Comparison of ENCODE assay signal across 16 cellular contexts in genomic region chr2:96330407-96330806, GRCh38. TPM values are rescaled to one million over a fixed set of nuclear protein-coding genes. Genes with fewer than 3 reads are reported as not detected.
DNase-seq lines count a peak whose midpoint lies in the region; ATAC-seq and TF ChIP-seq lines count a peak whose summit lies in the region.
"Had no signal": no experiment of that assay in that cellular context is flagged by ENCODE, and none has a peak within 500 bp of the region (broad histone marks: within the 10 kb centered on the region; RNA-seq: fewer than 3 reads in every experiment).

No MANE protein-coding gene starts in this region.

- peaks cover 10% of the 10 kb centered on the region for H3K27me3 Mint-ChIP-seq in HFFc6 (ENCODE audit: insufficient read depth)
- no peaks in the 10 kb centered on the region for H3K27me3 Mint-ChIP-seq in activated T-cell treated with anti-CD3 and anti-CD28 coated beads, Interleukin-2, amount 50 U/mL, for 24 hours

- ATAC-seq in HG03342 (IDR thresholded peaks at IDR 0.05; ENCODE audit: unreplicated experiment): no peak
- ATAC-seq in HG02973 (IDR thresholded peaks at IDR 0.05; ENCODE audit: unreplicated experiment): no peak
- ATAC-seq: HCT116, natural killer cell, sciatic nerve had no signal

- no peak overlapping the region for H3K27ac Mint-ChIP-seq in HFFc6
- no peak overlapping the region for H3K27ac Mint-ChIP-seq in activated T-cell treated with anti-CD3 and anti-CD28 coated beads, Interleukin-2, amount 50 U/mL, for 24 hours

- H3K9me3 Mint-ChIP-seq in HFFc6: no peaks in the 10 kb centered on the region
- no peaks in the 10 kb centered on the region for H3K9me3 Mint-ChIP-seq in activated T-cell treated with anti-CD3 and anti-CD28 coated beads, Interleukin-2, amount 50 U/mL, for 24 hours
- H3K9me3 Mint-ChIP-seq: natural killer cell had no signal

- no peak overlapping the region for H3K4me3 Mint-ChIP-seq in HFFc6
- H3K4me3 Mint-ChIP-seq in activated T-cell treated with anti-CD3 and anti-CD28 coated beads, Interleukin-2, amount 50 U/mL, for 24 hours: no peak overlapping the region

- peaks cover 36% of the 10 kb centered on the region for H3K4me1 Mint-ChIP-seq in HFFc6 (ENCODE audit: low read depth)
- H3K4me1 Mint-ChIP-seq in activated T-cell treated with anti-CD3 and anti-CD28 coated beads, Interleukin-2, amount 50 U/mL, for 24 hours (ENCODE audit: low read depth): peaks cover 53% of the 10 kb centered on the region

- peaks cover 12% of the 10 kb centered on the region for H3K36me3 Mint-ChIP-seq in HFFc6 (ENCODE audit: low read depth)
- H3K36me3 Mint-ChIP-seq in activated T-cell treated with anti-CD3 and anti-CD28 coated beads, Interleukin-2, amount 50 U/mL, for 24 hours (ENCODE audit: low read depth): peaks cover 56% of the 10 kb centered on the region
- H3K36me3 Mint-ChIP-seq: natural killer cell had no signal

- TF ChIP-seq CTCF in AG10803 (conservative IDR thresholded peaks at IDR 0.05; ENCODE audit: low read length) (no peak), HFFc6 (IDR thresholded peaks at IDR 0.05) (no peak)

- peak; percentile 79 for DNase-seq in AG10803 (ENCODE audit: low read depth)
- DNase-seq in HFFc6: peak; percentile 32
- peak; percentile 91 for DNase-seq in amniotic epithelial cell (ENCODE audit: low read depth)
- DNase-seq in iris pigment epithelial cell (ENCODE audit: low read depth): peak; percentile 54
- DNase-seq in ureter (ENCODE audit: low spot score): no peak
- no peak for DNase-seq in activated T-cell treated with anti-CD3 and anti-CD28 coated beads, Interleukin-2, amount 50 U/mL, for 24 hours
- DNase-seq: amygdala; left cardiac atrium; natural killer cell; NCI-H1417 treated with DMSO at 0.1 percent for 48 hours; NK-92 treated with Interleukin-12 subunit alpha and Interleukin-12 subunit beta, amount 100 ng/mL, for 24 hours had no signal

- no peak overlapping the region for H3K4me3 ChIP-seq in AG10803 (ENCODE audit: low read length)
- H3K4me3 ChIP-seq: SK-N-MC had no signal

RNA-seq across cellular contexts. Expression of gene NCAPH, which starts 5.2 kb away (rescaled TPM):
- 10 to 100 TPM; 10.8 to 25.4 (median 24.0) TPM for total RNA-seq in HFFc6 (2021; fragmentation: NEBNext Ultra II Directional; extraction: Animal tissue kit (Norgen Biotek cat#: 25700))
- total RNA-seq in ureter: 1.3 TPM

RNA-seq across cellular contexts. Expression of gene ITPRIPL1, which starts 5.3 kb away (rescaled TPM):
- total RNA-seq in HFFc6 (2021; fragmentation: NEBNext Ultra II Directional; extraction: Animal tissue kit (Norgen Biotek cat#: 25700)): 1 to 10 TPM in 2 of 6 experiments, under 1 TPM in 4; 0.55 to 1.2 (median 0.94) TPM
- total RNA-seq in ureter: 1.7 TPM

RNA-seq across cellular contexts. Expression of gene SNRNP200, which starts 25.1 kb away (rescaled TPM):
- 100 to 1,000 TPM in 2 of 6 experiments, 10 to 100 TPM in 4; 88.0 to 106 (median 93.3) TPM for total RNA-seq in HFFc6 (2021; fragmentation: NEBNext Ultra II Directional; extraction: Animal tissue kit (Norgen Biotek cat#: 25700))
- 139 TPM for total RNA-seq in ureter

Comparison
In these comparisons a context has a peak if more than half of its experiments do, and no peak if none do; other contexts are left out.
1. DNase-seq: peak in AG10803 (single experiment), HFFc6 (single experiment), amniotic epithelial cell (single experiment) and iris pigment epithelial cell (single experiment); none in ureter (single experiment) and activated T-cell treated with anti-CD3 and anti-CD28 coated beads, Interleukin-2, amount 50 U/mL, for 24 hours (single experiment).